13 cellular contexts compared by ENCODE assay signal in the genomic region with DNA sequence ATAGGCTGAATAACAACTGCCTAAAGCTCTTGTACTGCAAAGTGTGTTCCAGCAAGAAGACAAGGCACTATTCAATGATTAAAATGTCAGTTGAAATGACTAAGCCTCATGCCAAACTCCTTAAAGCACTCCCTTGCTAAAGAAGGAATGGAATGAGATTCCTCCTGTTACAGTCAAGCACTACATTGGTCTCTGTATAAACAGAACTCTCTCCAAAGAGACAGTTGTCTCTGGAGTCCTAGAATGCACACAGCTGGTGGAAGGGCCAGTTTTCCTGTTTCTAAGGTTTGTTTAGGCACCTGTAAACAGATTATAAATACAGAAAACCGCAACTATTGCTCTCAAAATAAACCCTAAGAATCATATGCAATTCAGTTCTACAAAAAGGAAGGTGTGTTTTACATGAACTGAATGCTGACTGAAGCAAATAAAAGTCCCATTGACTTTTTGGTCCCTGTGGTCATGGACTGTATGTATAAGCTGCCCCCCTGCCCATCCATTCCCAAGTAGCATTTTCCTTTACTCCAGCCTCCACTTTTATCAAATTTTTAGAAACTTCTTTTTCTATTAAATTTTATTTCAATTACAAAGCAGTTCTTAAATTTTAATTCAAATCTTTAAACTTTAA. TPM values are rescaled to one million over a fixed set of nuclear protein-coding genes. Genes with fewer than 3 reads are reported as not detected.
DNase-seq lines count a peak whose midpoint lies in the region; ATAC-seq and TF ChIP-seq lines count a peak whose summit lies in the region.
"Had no signal": no experiment of that assay in that cellular context is flagged by ENCODE, and none has a peak within 500 bp of the region (broad histone marks: within the 10 kb centered on the region; RNA-seq: fewer than 3 reads in every experiment).

No MANE protein-coding gene starts in this region.

- H3K27me3 ChIP-seq in A673 (replicated peaks; ENCODE audit: insufficient read depth, low read depth, low read length, poor library complexity) (no peaks in the 10 kb centered on the region), IMR-90 (ENCODE audit: control insufficient read depth, insufficient read depth, low read length) (no peaks in the 10 kb centered on the region), endodermal cell (ENCODE audit: control insufficient read depth, insufficient read depth, low read length, poor library complexity, severe bottlenecking) (no peaks in the 10 kb centered on the region)

- no peak overlapping the region for H3K4ac ChIP-seq in IMR-90 (ENCODE audit: low read depth, low read length)

- peaks cover 10% of the 10 kb centered on the region for H3K9me1 ChIP-seq in IMR-90 (ENCODE audit: insufficient read depth, low read length)

- no peak overlapping the region for H4K91ac ChIP-seq in IMR-90 (ENCODE audit: insufficient read depth, low read depth, low read length)

- H2BK20ac ChIP-seq in IMR-90 (ENCODE audit: low read depth, low read length) = no peak overlapping the region

- POLR2A ChIA-PET in A673 (lab: Charles Lee; ENCODE audit: low non-redundant PET) (no interaction called here), IMR-90 (lab: Charles Lee; ENCODE audit: unreplicated experiment) (interaction anchor here (0.6 kb wide), 1 partner anchor 23 kb away, joined by 3 read pairs; no protein-coding TSS in a partner anchor)

- TF ChIP-seq CTCF in A673 (conservative IDR thresholded peaks at IDR 0.05; ENCODE audit: low read depth, low read length) (no peak), IMR-90 (conservative IDR thresholded peaks at IDR 0.05; ENCODE audit: low read depth, low read length) (no peak), endodermal cell (conservative IDR thresholded peaks at IDR 0.05) (no peak)

- H3K27me3 Mint-ChIP-seq in endodermal cell (ENCODE audit: insufficient read depth) = no peaks in the 10 kb centered on the region
- H3K27me3 Mint-ChIP-seq: activated B cell treated with CpG ODN at 0.5 μM for 24 hours; CD4-positive, CD25-positive, alpha-beta regulatory T cell; central memory CD8-positive, alpha-beta T cell; naive B cell had no signal

- peaks cover 16% of the 10 kb centered on the region for H3K4me1 Mint-ChIP-seq in endodermal cell
- H3K4me1 Mint-ChIP-seq: activated B cell treated with CpG ODN at 0.5 μM for 24 hours; CD4-positive, CD25-positive, alpha-beta regulatory T cell; central memory CD8-positive, alpha-beta T cell; naive B cell had no signal

- H3K4me2 ChIP-seq in IMR-90 (ENCODE audit: low read depth, low read length) = peak overlapping the region; percentile 59; the same call in 1 of the 2 replicates

- TF ChIP-seq RAD21 in IMR-90 (IDR thresholded peaks at IDR 0.05; ENCODE audit: low read length) = 0 out of 2 replicates have a peak, but pooled peaks have one; percentile 5

- H2BK5ac ChIP-seq in IMR-90 (ENCODE audit: low read depth, low read length, poor library complexity, severe bottlenecking) = peak overlapping the region; percentile 92

- H2AK5ac ChIP-seq in IMR-90 (ENCODE audit: low read depth, low read length) = no peak overlapping the region

- DNase-seq in A673 (ENCODE audit: low spot score) (peak; percentile 71), IMR-90 (peak; percentile 98), endodermal cell (no peak), hippocampal formation (lab: John Stamatoyannopoulos, UW) (no peak), HT-29 (ENCODE audit: low spot score) (no peak), mucosa of gallbladder (ENCODE audit: low spot score) (no peak)
- DNase-seq: activated B cell treated with CpG ODN at 0.5 μM for 24 hours; CD4-positive, CD25-positive, alpha-beta regulatory T cell; naive B cell; NCI-H446 treated with DMSO at 0.1 percent for 48 hours had no signal

- H4K5ac ChIP-seq in IMR-90 (ENCODE audit: low read depth, low read length) = no peak overlapping the region

- peaks cover 4% of the 10 kb centered on the region for H3K36me3 Mint-ChIP-seq in endodermal cell (ENCODE audit: low read depth)
- H3K36me3 Mint-ChIP-seq: CD4-positive, CD25-positive, alpha-beta regulatory T cell; naive B cell had no signal

- H3K18ac ChIP-seq in IMR-90 (ENCODE audit: low read depth, low read length) = no peak overlapping the region

- H3K9me3 ChIP-seq in A673 (ENCODE audit: low read depth, low read length, poor library complexity, severe bottlenecking) (no peaks in the 10 kb centered on the region), IMR-90 (ENCODE audit: control insufficient read depth, insufficient read depth, low read length) (no peaks in the 10 kb centered on the region), endodermal cell (ENCODE audit: control insufficient read depth, low read length) (no peaks in the 10 kb centered on the region), mesodermal cell (ENCODE audit: control insufficient read depth, low read length) (no peaks in the 10 kb centered on the region)

- H3K56ac ChIP-seq in IMR-90 (ENCODE audit: extremely low read depth, insufficient read depth, low read length) = peak overlapping the region; percentile 78; the same call in 1 of the 2 replicates

- H3K23ac ChIP-seq in IMR-90 (ENCODE audit: low read depth, low read length) = no peak overlapping the region

- no peak overlapping the region for H3K4me3 Mint-ChIP-seq in endodermal cell
- H3K4me3 Mint-ChIP-seq: activated B cell treated with CpG ODN at 0.5 μM for 24 hours; CD4-positive, CD25-positive, alpha-beta regulatory T cell; central memory CD8-positive, alpha-beta T cell; naive B cell had no signal

- no peak overlapping the region for H2AK9ac ChIP-seq in IMR-90 (replicated peaks; ENCODE audit: low read depth, low read length, poor library complexity)

- CTCF ChIA-PET in A673 (lab: Charles Lee) = no interaction called here
- CTCF ChIA-PET in IMR-90 (lab: Yijun Ruan, JAX) = interaction anchor here (0.6 to 0.8 kb wide), 2 partner anchors 147 to 689 kb away, joined by 4 to 5 read pairs; no protein-coding TSS in a partner anchor

- ATAC-seq in IMR-90 (ENCODE audit: low read depth) (peak; percentile 95), HG03521 (IDR thresholded peaks at IDR 0.05; ENCODE audit: unreplicated experiment) (no peak)

- H3K27ac Mint-ChIP-seq in endodermal cell = no peak overlapping the region
- H3K27ac Mint-ChIP-seq: activated B cell treated with CpG ODN at 0.5 μM for 24 hours, naive B cell had no signal

- 0 out of 2 replicates have a peak overlapping the region, but pooled peaks have one; percentile 77 for H2BK120ac ChIP-seq in IMR-90 (ENCODE audit: low read depth, low read length)

- peaks cover 2% of the 10 kb centered on the region for H3K9me3 Mint-ChIP-seq in endodermal cell
- H3K9me3 Mint-ChIP-seq: central memory CD8-positive, alpha-beta T cell had no signal

- intact Hi-C loops in A673 (cut with micrococcal nuclease; ENCODE audit: unreplicated experiment) = no loop called here
- intact Hi-C loops in IMR-90 (cut with micrococcal nuclease) = loop anchor here (2.0 kb wide), 1 partner anchor 48 kb away; no protein-coding TSS in a partner anchor

- H3K9ac ChIP-seq in IMR-90 (ENCODE audit: low read depth, low read length) (no peak overlapping the region), endodermal cell (ENCODE audit: extremely low read depth, low read length, poor library complexity, severe bottlenecking) (no peak overlapping the region)

- H3K36me3 ChIP-seq in A673 (ENCODE audit: insufficient read depth, low read length, poor library complexity, severe bottlenecking) (no peaks in the 10 kb centered on the region), IMR-90 (ENCODE audit: control insufficient read depth, insufficient read depth, low read length) (peaks cover 20% of the 10 kb centered on the region), endodermal cell (ENCODE audit: control insufficient read depth, insufficient read depth, low read length) (no peaks in the 10 kb centered on the region), mesodermal cell (ENCODE audit: control insufficient read depth, insufficient read depth, low read length) (peaks cover 44% of the 10 kb centered on the region)

- H3K14ac ChIP-seq in IMR-90 (replicated peaks; ENCODE audit: low read depth, low read length) = no peak overlapping the region; the same call in 1 of the 2 replicates

- in situ Hi-C loops in IMR-90 (cut with MboI; ENCODE audit: low sequenced_read_pairs) = no loop called here

- peaks cover 49% of the 10 kb centered on the region; the same call in 1 of the 2 replicates for H4K20me1 ChIP-seq in IMR-90 (ENCODE audit: insufficient read depth, low read length)

- dilution Hi-C loops in IMR-90 (cut with HindIII; ENCODE audit: low sequenced_read_pairs, unreplicated experiment) = no loop called here

- no CpG with 5 or more reads among the region's 1 CpG for WGBS in IMR-90 (ENCODE audit: extremely low coverage in 2 of 2, insufficient read length in 1 of 2), 2 experiments
- 40 to 75% methylated on average over 1 of the region's 1 CpG for WGBS in endodermal cell (ENCODE audit: insufficient coverage in 1 of 2, insufficient read length in 1 of 2), 2 experiments
- no CpG with 5 or more reads among the region's 1 CpG for WGBS in mesodermal cell (ENCODE audit: insufficient coverage in 2 of 2), 2 experiments

- peaks cover 49% of the 10 kb centered on the region for H3K4me1 ChIP-seq in A673 (ENCODE audit: insufficient read depth, low read length, poor library complexity, severe bottlenecking)
- peaks cover 25% of the 10 kb centered on the region for H3K4me1 ChIP-seq in IMR-90 (ENCODE audit: control insufficient read depth, insufficient read depth, low read length)
- H3K4me1 ChIP-seq in endodermal cell (ENCODE audit: control insufficient read depth, insufficient read depth, low read length) = peaks cover 5% of the 10 kb centered on the region
- peaks cover 20% of the 10 kb centered on the region for H3K4me1 ChIP-seq in mesodermal cell (ENCODE audit: control insufficient read depth, insufficient read depth, low read length, poor library complexity, severe bottlenecking)

- no peak overlapping the region for H2AFZ ChIP-seq in IMR-90 (replicated peaks; ENCODE audit: low read length, poor library complexity)

- TF ChIP-seq POLR2A in IMR-90 (IDR thresholded peaks at IDR 0.05; ENCODE audit: low read depth, low read length) = no peak

- no peak overlapping the region for H2BK15ac ChIP-seq in IMR-90 (ENCODE audit: low read depth, low read length)

- H3K4me3 ChIP-seq in A673 (ENCODE audit: low read depth, low read length, poor library complexity, severe bottlenecking) (no peak overlapping the region), IMR-90 (ENCODE audit: insufficient read depth, low read depth, low read length) (no peak overlapping the region), endodermal cell (ENCODE audit: low read length) (no peak overlapping the region), mesodermal cell (ENCODE audit: extremely low read depth, insufficient read depth, low read length, poor library complexity, severe bottlenecking) (no peak overlapping the region)

- BruUV-seq in A673 (replicated peaks; lab: Mats Ljungman, UMichigan) (no TSS peak), IMR-90 (replicated peaks; lab: Mats Ljungman, UMichigan) (no TSS peak)

- H3K27ac ChIP-seq in A673 (ENCODE audit: low read depth, low read length, poor library complexity, severe bottlenecking) (no peak overlapping the region), IMR-90 (ENCODE audit: insufficient read depth, low read length) (no peak overlapping the region), endodermal cell (ENCODE audit: low read depth, low read length) (peak overlapping the region; percentile 28), mesodermal cell (ENCODE audit: low read depth, low read length, severe bottlenecking) (peak overlapping the region; percentile 72)

- peaks cover 11 to 52% of the 10 kb centered on the region in 2 experiments for H3K79me1 ChIP-seq in IMR-90 (ENCODE audit: low read depth in 1 of 2, low read length in 2 of 2)

- H4K8ac ChIP-seq in IMR-90 (ENCODE audit: low read depth in 2 of 2, low read length in 2 of 2) = peak overlapping the region in 1 of 2 experiments; percentile 60; a peak in 1 of 4 replicates

RNA-seq across cellular contexts. Expression of a gene that starts 47.0 kb away (rescaled TPM):
- total RNA-seq in A673 (2021) = 99.3 and 107 TPM in 2 replicates
- total RNA-seq in IMR-90 (2012; rRNA removed) = 464 and 519 TPM in 2 replicates
- 156 and 171 TPM in 2 replicates for polyA plus RNA-seq in IMR-90 (2012; rRNA removed)
- polyA plus RNA-seq in IMR-90 (2012; cell fraction: cytosol; rRNA removed) = 126 and 202 TPM in 2 replicates
- 206 and 325 TPM in 2 replicates for polyA plus RNA-seq in IMR-90 (2012; cell fraction: nucleus; rRNA removed; ENCODE audit: low replicate concordance)
- total RNA-seq in endodermal cell = 10 to 100 TPM; 66.6 to 77.8 TPM
- 68.7 TPM for polyA plus RNA-seq in endodermal cell (2013, experiment 1 of 2)
- polyA plus RNA-seq in endodermal cell (2013, experiment 2 of 2) = 67.9 TPM
- polyA plus RNA-seq in mesodermal cell (2013, experiment 1 of 2) = 176 TPM
- 122 TPM for polyA plus RNA-seq in mesodermal cell (2013, experiment 2 of 2)
- 325 and 379 TPM in 2 replicates for total RNA-seq in HT-29 (2014; rRNA removed; shearing (Covaris generic))
- total RNA-seq in mucosa of gallbladder = 172 TPM
- total RNA-seq: activated B cell treated with CpG ODN at 0.5 μM for 24 hours; CD4-positive, CD25-positive, alpha-beta regulatory T cell had no signal

Comparison
In these comparisons a context has a peak if more than half of its experiments do, and no peak if none do; other contexts are left out.
1. DNase-seq: peak in A673 (single experiment) and IMR-90 (single experiment); none in endodermal cell (single experiment), hippocampal formation (0 of 2), HT-29 (single experiment) and mucosa of gallbladder (single experiment).
2. H3K27ac ChIP-seq: peak in endodermal cell (single experiment) and mesodermal cell (single experiment); none in A673 (single experiment) and IMR-90 (single experiment).